Comparison of ENCODE assay signal across 18 cellular contexts in the genomic region with DNA sequence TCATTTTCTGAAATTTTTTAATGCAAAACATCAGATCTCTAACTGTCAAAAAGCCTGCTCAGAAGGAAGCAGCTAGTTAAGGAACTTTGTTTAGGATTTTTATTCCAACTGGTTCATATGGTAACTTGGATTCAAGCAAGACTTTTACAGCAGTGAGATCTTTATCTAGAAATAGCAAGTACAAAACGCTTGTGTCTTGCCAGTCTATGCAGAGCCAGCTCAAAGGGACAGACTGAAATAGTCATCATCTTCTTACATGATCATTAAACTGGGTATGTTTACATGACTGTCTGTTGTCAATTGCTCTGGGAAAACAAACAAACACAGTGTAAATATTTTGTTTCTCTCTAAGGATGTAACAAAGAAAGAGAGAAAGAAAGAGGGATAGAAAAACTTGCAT. TPM values are rescaled to one million over a fixed set of nuclear protein-coding genes. Genes with fewer than 3 reads are reported as not detected.
DNase-seq lines count a peak whose midpoint lies in the region; ATAC-seq and TF ChIP-seq lines count a peak whose summit lies in the region.
"Had no signal": no experiment of that assay in that cellular context is flagged by ENCODE, and none has a peak within 500 bp of the region (broad histone marks: within the 10 kb centered on the region; RNA-seq: fewer than 3 reads in every experiment).

No MANE protein-coding gene starts in this region.

- TF ChIP-seq POLR2A in prostate gland (IDR thresholded peaks at IDR 0.05), result no peak
- TF ChIP-seq POLR2A in spleen (IDR thresholded peaks at IDR 0.05), result no peak

- POLR2A ChIA-PET in BJ (lab: Charles Lee), result interaction anchor here (0.6 kb wide), 1 partner anchor 155 kb away, joined by 13 read pairs; no protein-coding TSS in a partner anchor

- intact Hi-C loops in prostate gland (cut with DNase I), result no loop called here
- intact Hi-C loops in spleen (cut with DNase I; ENCODE audit: low total_unique reads), result no loop called here

- DNase-seq in BJ (ENCODE audit: low read depth) (peak; percentile 20), fibroblast of peridontal ligament (ENCODE audit: extremely low read depth) (peak; percentile 38), prostate gland (ENCODE audit: low spot score) (peak; percentile 34), spleen (no peak)
- DNase-seq: activated CD4-positive, alpha-beta T cell treated with anti-CD3 and anti-CD28 coated beads for 4 hours; activated T-cell treated with anti-CD3 and anti-CD28 coated beads, Interleukin-2, amount 50 U/mL, for 72 hours; CD4-positive, alpha-beta memory T cell; H9; NCI-H1417; NCI-H69; Right ventricle myocardium superior; stimulated activated CD8-positive, alpha-beta memory T cell treated with anti-CD3 and anti-CD28 coated beads, Interleukin-4, amount 100 ng/mL, for 48 hours had no signal

- H3K36me3 ChIP-seq in BJ (ENCODE audit: control insufficient read depth, insufficient read depth, low read length) (no peaks in the 10 kb centered on the region), prostate gland (no peaks in the 10 kb centered on the region), spleen (no peaks in the 10 kb centered on the region)

- peak overlapping the region; percentile 49 to 64 for H3K27ac ChIP-seq in prostate gland
- H3K27ac ChIP-seq in spleen, result peak overlapping the region in 3 of 8 donors; percentile 26 to 48 (median 27)

- H3K9me3 ChIP-seq in prostate gland (no peaks in the 10 kb centered on the region), spleen (peaks cover 0 to 3% (median 0%) of the 10 kb centered on the region in 8 donors)

- H3K4me1 ChIP-seq in prostate gland (replicated peaks) (peaks cover 2% of the 10 kb centered on the region), spleen (peaks cover 0 to 5% (median 2%) of the 10 kb centered on the region in 6 donors)

- TF ChIP-seq CTCF in BJ (IDR thresholded peaks at IDR 0.05; ENCODE audit: insufficient read depth, low read depth, low read length), result no peak
- no peak for TF ChIP-seq CTCF in prostate gland (IDR thresholded peaks at IDR 0.05)
- TF ChIP-seq CTCF in spleen (IDR thresholded peaks at IDR 0.05 in 8 of 11, conservative IDR thresholded peaks at IDR 0.05 in 3 of 11), result no peak

- no peaks in the 10 kb centered on the region for H3K27me3 ChIP-seq in BJ (ENCODE audit: control insufficient read depth, insufficient read depth, low read length)
- H3K27me3 ChIP-seq in prostate gland (replicated peaks; ENCODE audit: insufficient read depth), result no peaks in the 10 kb centered on the region
- no peaks in the 10 kb centered on the region for H3K27me3 ChIP-seq in spleen (replicated peaks in 1 of 7)

- H3K4me3 ChIP-seq in BJ (ENCODE audit: low read depth, low read length), result no peak overlapping the region
- H3K4me3 ChIP-seq in prostate gland, result no peak overlapping the region
- H3K4me3 ChIP-seq in spleen, result no peak overlapping the region
- H3K4me3 ChIP-seq: GM12878 had no signal

- 0% methylated on average over 1 of the region's 1 CpG for WGBS in prostate gland
- WGBS in spleen, 5 donors, result 56 to 66% (median 63%) methylated on average over 1 of the region's 1 CpG

- ATAC-seq in SK-N-SH treated with all-trans-retinoic acid at 6 μM for 48 hours (peak; percentile 83), GM21723 (IDR thresholded peaks at IDR 0.05; ENCODE audit: unreplicated experiment) (no peak), HG02759 (IDR thresholded peaks at IDR 0.05; ENCODE audit: unreplicated experiment) (no peak), HG03175 (IDR thresholded peaks at IDR 0.05; ENCODE audit: unreplicated experiment) (no peak)
- ATAC-seq: activated T-cell treated with anti-CD3 and anti-CD28 coated beads, Interleukin-2, amount 50 U/mL, for 72 hours; GM12878 had no signal

- CTCF ChIA-PET in BJ (lab: Yijun Ruan, JAX), result interaction anchor here (0.8 kb wide), 1 partner anchor 12 kb away, joined by 3 read pairs; no protein-coding TSS in a partner anchor

TF ChIP-seq in SK-N-SH treated with all-trans-retinoic acid at 6 μM for 48 hours, 23 proteins besides CTCF, POLR2A, EP300 and RAD21:
- TF ChIP-seq, protein P1, sequence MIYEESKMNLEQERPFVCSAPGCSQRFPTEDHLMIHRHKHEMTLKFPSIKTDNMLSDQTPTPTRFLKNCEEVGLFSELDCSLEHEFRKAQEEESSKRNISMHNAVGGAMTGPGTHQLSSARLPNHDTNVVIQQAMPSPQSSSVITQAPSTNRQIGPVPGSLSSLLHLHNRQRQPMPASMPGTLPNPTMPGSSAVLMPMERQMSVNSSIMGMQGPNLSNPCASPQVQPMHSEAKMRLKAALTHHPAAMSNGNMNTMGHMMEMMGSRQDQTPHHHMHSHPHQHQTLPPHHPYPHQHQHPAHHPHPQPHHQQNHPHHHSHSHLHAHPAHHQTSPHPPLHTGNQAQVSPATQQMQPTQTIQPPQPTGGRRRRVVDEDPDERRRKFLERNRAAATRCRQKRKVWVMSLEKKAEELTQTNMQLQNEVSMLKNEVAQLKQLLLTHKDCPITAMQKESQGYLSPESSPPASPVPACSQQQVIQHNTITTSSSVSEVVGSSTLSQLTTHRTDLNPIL (CRISPR knock-in tag; IDR thresholded peaks at IDR 0.05; ENCODE audit: low read depth), result no peak
- TF ChIP-seq, protein P2, sequence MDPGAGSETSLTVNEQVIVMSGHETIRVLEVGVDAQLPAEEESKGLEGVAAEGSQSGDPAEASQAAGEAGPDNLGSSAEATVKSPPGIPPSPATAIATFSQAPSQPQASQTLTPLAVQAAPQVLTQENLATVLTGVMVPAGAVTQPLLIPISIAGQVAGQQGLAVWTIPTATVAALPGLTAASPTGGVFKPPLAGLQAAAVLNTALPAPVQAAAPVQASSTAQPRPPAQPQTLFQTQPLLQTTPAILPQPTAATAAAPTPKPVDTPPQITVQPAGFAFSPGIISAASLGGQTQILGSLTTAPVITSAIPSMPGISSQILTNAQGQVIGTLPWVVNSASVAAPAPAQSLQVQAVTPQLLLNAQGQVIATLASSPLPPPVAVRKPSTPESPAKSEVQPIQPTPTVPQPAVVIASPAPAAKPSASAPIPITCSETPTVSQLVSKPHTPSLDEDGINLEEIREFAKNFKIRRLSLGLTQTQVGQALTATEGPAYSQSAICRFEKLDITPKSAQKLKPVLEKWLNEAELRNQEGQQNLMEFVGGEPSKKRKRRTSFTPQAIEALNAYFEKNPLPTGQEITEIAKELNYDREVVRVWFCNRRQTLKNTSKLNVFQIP (CRISPR knock-in tag; IDR thresholded peaks at IDR 0.05; ENCODE audit: borderline replicate concordance, low read depth), result no peak
- TF ChIP-seq ESRRG (CRISPR knock-in tag; IDR thresholded peaks at IDR 0.05) (no peak), ISL1 (CRISPR knock-in tag; IDR thresholded peaks at IDR 0.05) (no peak), BACH2 (CRISPR knock-in tag; IDR thresholded peaks at IDR 0.05; ENCODE audit: borderline replicate concordance) (no peak), ARNTL (CRISPR knock-in tag; IDR thresholded peaks at IDR 0.05; ENCODE audit: borderline replicate concordance, low read depth) (no peak), ZNF70 (CRISPR knock-in tag; IDR thresholded peaks at IDR 0.05) (no peak)
- TF ChIP-seq, protein P3, sequence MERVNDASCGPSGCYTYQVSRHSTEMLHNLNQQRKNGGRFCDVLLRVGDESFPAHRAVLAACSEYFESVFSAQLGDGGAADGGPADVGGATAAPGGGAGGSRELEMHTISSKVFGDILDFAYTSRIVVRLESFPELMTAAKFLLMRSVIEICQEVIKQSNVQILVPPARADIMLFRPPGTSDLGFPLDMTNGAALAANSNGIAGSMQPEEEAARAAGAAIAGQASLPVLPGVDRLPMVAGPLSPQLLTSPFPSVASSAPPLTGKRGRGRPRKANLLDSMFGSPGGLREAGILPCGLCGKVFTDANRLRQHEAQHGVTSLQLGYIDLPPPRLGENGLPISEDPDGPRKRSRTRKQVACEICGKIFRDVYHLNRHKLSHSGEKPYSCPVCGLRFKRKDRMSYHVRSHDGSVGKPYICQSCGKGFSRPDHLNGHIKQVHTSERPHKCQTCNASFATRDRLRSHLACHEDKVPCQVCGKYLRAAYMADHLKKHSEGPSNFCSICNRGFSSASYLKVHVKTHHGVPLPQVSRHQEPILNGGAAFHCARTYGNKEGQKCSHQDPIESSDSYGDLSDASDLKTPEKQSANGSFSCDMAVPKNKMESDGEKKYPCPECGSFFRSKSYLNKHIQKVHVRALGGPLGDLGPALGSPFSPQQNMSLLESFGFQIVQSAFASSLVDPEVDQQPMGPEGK (CRISPR knock-in tag; IDR thresholded peaks at IDR 0.05; ENCODE audit: borderline replicate concordance), result no peak
- TF ChIP-seq, protein P4, sequence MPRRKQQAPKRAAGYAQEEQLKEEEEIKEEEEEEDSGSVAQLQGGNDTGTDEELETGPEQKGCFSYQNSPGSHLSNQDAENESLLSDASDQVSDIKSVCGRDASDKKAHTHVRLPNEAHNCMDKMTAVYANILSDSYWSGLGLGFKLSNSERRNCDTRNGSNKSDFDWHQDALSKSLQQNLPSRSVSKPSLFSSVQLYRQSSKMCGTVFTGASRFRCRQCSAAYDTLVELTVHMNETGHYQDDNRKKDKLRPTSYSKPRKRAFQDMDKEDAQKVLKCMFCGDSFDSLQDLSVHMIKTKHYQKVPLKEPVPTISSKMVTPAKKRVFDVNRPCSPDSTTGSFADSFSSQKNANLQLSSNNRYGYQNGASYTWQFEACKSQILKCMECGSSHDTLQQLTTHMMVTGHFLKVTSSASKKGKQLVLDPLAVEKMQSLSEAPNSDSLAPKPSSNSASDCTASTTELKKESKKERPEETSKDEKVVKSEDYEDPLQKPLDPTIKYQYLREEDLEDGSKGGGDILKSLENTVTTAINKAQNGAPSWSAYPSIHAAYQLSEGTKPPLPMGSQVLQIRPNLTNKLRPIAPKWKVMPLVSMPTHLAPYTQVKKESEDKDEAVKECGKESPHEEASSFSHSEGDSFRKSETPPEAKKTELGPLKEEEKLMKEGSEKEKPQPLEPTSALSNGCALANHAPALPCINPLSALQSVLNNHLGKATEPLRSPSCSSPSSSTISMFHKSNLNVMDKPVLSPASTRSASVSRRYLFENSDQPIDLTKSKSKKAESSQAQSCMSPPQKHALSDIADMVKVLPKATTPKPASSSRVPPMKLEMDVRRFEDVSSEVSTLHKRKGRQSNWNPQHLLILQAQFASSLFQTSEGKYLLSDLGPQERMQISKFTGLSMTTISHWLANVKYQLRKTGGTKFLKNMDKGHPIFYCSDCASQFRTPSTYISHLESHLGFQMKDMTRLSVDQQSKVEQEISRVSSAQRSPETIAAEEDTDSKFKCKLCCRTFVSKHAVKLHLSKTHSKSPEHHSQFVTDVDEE (CRISPR knock-in tag; IDR thresholded peaks at IDR 0.05), result no peak

RNA-seq across cellular contexts. Expression of a gene that starts 37.6 kb away (rescaled TPM):
- polyA plus RNA-seq in BJ (2011; rRNA removed) (244 and 286 TPM in 2 replicates), spleen (1 to 10 TPM; 1.8 to 3.9 (median 2.3) TPM)
- polyA minus RNA-seq in BJ (2011; rRNA and poly(A)+ RNA removed), result 140 and 151 TPM in 2 replicates
- total RNA-seq in prostate gland (10 to 100 TPM; 61.6 to 70.7 TPM), spleen (10 to 100 TPM in 6 of 7 donors, 1 to 10 TPM in 1; 8.2 to 19.8 (median 15.6) TPM)
- total RNA-seq: CD4-positive, alpha-beta memory T cell; OCI-LY7 had no signal
- polyA plus RNA-seq: CD4-positive, alpha-beta memory T cell had no signal
